15 cellular contexts compared by ENCODE assay signal in genomic region chr17:59328534-59329095, GRCh38. TPM values are rescaled to one million over a fixed set of nuclear protein-coding genes. Genes with fewer than 3 reads are reported as not detected.
A peak's percentile ranks its signal among the peaks of the same experiment; 100 is the strongest.
DNase-seq lines count a peak whose midpoint lies in the region; ATAC-seq, FAIRE-seq and TF ChIP-seq lines count a peak whose summit lies in the region.
"Had no signal": no experiment of that assay in that cellular context is flagged by ENCODE, and none has a peak within 500 bp of the region (broad histone marks: within the 10 kb centered on the region; RNA-seq: fewer than 3 reads in every experiment).

No MANE protein-coding gene starts in this region.

- no peak overlapping the region for H4K8ac ChIP-seq in H1 (ENCODE audit: extremely low read depth, insufficient read depth, low read length)

- no peak overlapping the region for H3K56ac ChIP-seq in H1 (replicated peaks; ENCODE audit: insufficient read length, low read depth, low read length)

- peaks cover 51% of the 10 kb centered on the region for H3K4me1 ChIP-seq in CD8-positive, alpha-beta T cell (ENCODE audit: insufficient read depth, low read length)
- H3K4me1 ChIP-seq in H1 (replicated peaks in 1 of 4; ENCODE audit: control insufficient read depth in 3 of 4, insufficient read depth in 4 of 4, low read length in 3 of 4): peaks cover 10 to 19% (median 14%) of the 10 kb centered on the region in 4 experiments; a peak in 6 of 7 replicates

- no peak overlapping the region for H3K4ac ChIP-seq in H1 (replicated peaks; ENCODE audit: insufficient read length, low read depth, low read length)

- H2AFZ ChIP-seq in H1 (ENCODE audit: low read length): peak overlapping the region; percentile 75; the same call in 1 of the 2 replicates

- no peak overlapping the region for H3K9ac ChIP-seq in H1 (replicated peaks in 1 of 4; ENCODE audit: extremely low read depth in 1 of 4, low read depth in 3 of 4, low read length in 3 of 4)

- no peak overlapping the region for H3K27ac ChIP-seq in CD8-positive, alpha-beta T cell (ENCODE audit: low read depth, low read length)
- no peak overlapping the region for H3K27ac ChIP-seq in H1 (ENCODE audit: low read depth, low read length)
- H3K27ac ChIP-seq: epithelial cell of prostate had no signal

- 86% methylated on average over 2 of the region's 2 CpGs; no CpG with 5 or more reads in 1 of the 2 experiments for WGBS in H1 (ENCODE audit: extremely low coverage in 1 of 2, insufficient coverage in 1 of 2, insufficient read length in 1 of 2, insufficient replicate concordance in 2 of 2, low coverage in 1 of 2, low lambda C conversion rate in 2 of 2, missing lambda C conversion rate in 1 of 2), 2 experiments

- H3K4me3 ChIP-seq in CD8-positive, alpha-beta T cell (ENCODE audit: low read depth, low read length): no peak overlapping the region
- no peak overlapping the region; a peak in 1 of 8 replicates for H3K4me3 ChIP-seq in H1 (ENCODE audit: extremely low read depth in 1 of 4, insufficient read depth in 2 of 4, low read depth in 3 of 4, low read length in 4 of 4)

- CTCF ChIA-PET in CD8-positive, alpha-beta T cell (lab: Charles Lee): interaction anchor here (0.7 to 13.7 kb wide), 23 partner anchors 9 to 193 kb away, joined by 3 to 175 read pairs (median 8); no protein-coding TSS in a partner anchor
- CTCF ChIA-PET in H1 (lab: Charles Lee; ENCODE audit: partially characterized antibody): interaction anchor here (0.7 to 10.4 kb wide), 16 partner anchors 9 to 419 kb away, joined by 3 to 104 read pairs (median 8); no protein-coding TSS in a partner anchor

- no peak overlapping the region; the same call in 1 of the 2 replicates for H2BK5ac ChIP-seq in H1 (ENCODE audit: low read depth, low read length)

- TF ChIP-seq POLR2A in H1 (IDR thresholded peaks at IDR 0.05; ENCODE audit: control extremely low read depth in 1 of 2, low read depth in 2 of 2, low read length in 2 of 2): no peak

- TF ChIP-seq RAD21 in H1 (IDR thresholded peaks at IDR 0.05 in 1 of 2, conservative IDR thresholded peaks at IDR 0.05 in 1 of 2; ENCODE audit: low read depth in 2 of 2, low read length in 2 of 2): no peak

- no peaks in the 10 kb centered on the region for H3K79me2 ChIP-seq in H1 (ENCODE audit: control insufficient read depth in 1 of 2, insufficient read depth in 2 of 2, low read length in 2 of 2)

- no peak overlapping the region for H3K4me3 Mint-ChIP-seq in CD8-positive, alpha-beta T cell
- H3K4me3 Mint-ChIP-seq in stimulated activated naive B cell treated with anti-CD40 and anti-IgM and Interleukin-4, amounts not matched to agents 10 μg/mL and 1 μg/mL and 100 μg/mL, for 72 hours: no peak overlapping the region
- H3K4me3 Mint-ChIP-seq: H9 had no signal

- peaks cover 0 to 4% of the 10 kb centered on the region in 2 experiments for H4K20me1 ChIP-seq in H1 (replicated peaks in 1 of 2; ENCODE audit: control insufficient read depth in 1 of 2, insufficient read depth in 2 of 2, low read length in 2 of 2)

- no peaks in the 10 kb centered on the region for H3K9me3 ChIP-seq in CD8-positive, alpha-beta T cell (ENCODE audit: low read length)
- no peaks in the 10 kb centered on the region for H3K9me3 ChIP-seq in H1 (ENCODE audit: insufficient read depth in 2 of 2, low read depth in 1 of 2, low read length in 1 of 2)

- intact Hi-C loops in CD8-positive, alpha-beta T cell (cut with DNase I, micrococcal nuclease): loop anchor here (1.0 to 5.0 kb wide), 5 partner anchors 17 to 239 kb away; partner anchors contain the start of gene DHX40 (in 1 of the 2)

- TF ChIP-seq EP300 in H1 (IDR thresholded peaks at IDR 0.05; ENCODE audit: borderline replicate concordance in 1 of 2, low read depth in 2 of 2, low read length in 2 of 2): no peak

- peaks cover 6% of the 10 kb centered on the region for H3K36me3 Mint-ChIP-seq in CD8-positive, alpha-beta T cell
- H3K36me3 Mint-ChIP-seq in stimulated activated naive B cell treated with anti-CD40 and anti-IgM and Interleukin-4, amounts not matched to agents 10 μg/mL and 1 μg/mL and 100 μg/mL, for 72 hours: no peaks in the 10 kb centered on the region

- POLR2A ChIA-PET in CD8-positive, alpha-beta T cell (lab: Charles Lee): interaction anchor here (0.8 to 1.5 kb wide), 5 partner anchors 14 to 113 kb away, joined by 3 to 4 read pairs (median 3); no protein-coding TSS in a partner anchor
- POLR2A ChIA-PET in H1 (lab: Charles Lee; ENCODE audit: partially characterized antibody): interaction anchor here (1.4 kb wide), 1 partner anchor 76 kb away, joined by 3 read pairs; no protein-coding TSS in a partner anchor

- no peak for ATAC-seq in CD8-positive, alpha-beta T cell
- no peak for ATAC-seq in stimulated activated naive B cell treated with anti-CD40 and anti-IgM and Interleukin-4, amounts not matched to agents 10 μg/mL and 1 μg/mL and 100 μg/mL, for 72 hours (replicated peaks)
- ATAC-seq: activated CD4-positive, CD25-positive, alpha-beta regulatory T cell treated with anti-CD3 and anti-CD28 coated beads, Interleukin-2, amount 50 U/mL, for 24 hours had no signal

- H3K27me3 ChIP-seq in CD8-positive, alpha-beta T cell (ENCODE audit: insufficient read depth, low read length): no peaks in the 10 kb centered on the region
- peaks cover 1 to 13% (median 9%) of the 10 kb centered on the region in 4 experiments; a peak in 6 of 7 replicates for H3K27me3 ChIP-seq in H1 (replicated peaks in 1 of 4; ENCODE audit: control insufficient read depth in 3 of 4, extremely low read depth in 1 of 4, insufficient read depth in 3 of 4, low read length in 3 of 4)

- H2BK20ac ChIP-seq in H1 (ENCODE audit: low read length): peak overlapping the region; percentile 9; the same call in 1 of the 2 replicates

- H2AK5ac ChIP-seq in H1 (ENCODE audit: low read depth, low read length): no peak overlapping the region

- H3K23me2 ChIP-seq in H1 (ENCODE audit: low read depth, low read length): peaks cover 9% of the 10 kb centered on the region

- no peaks in the 10 kb centered on the region for H3K36me3 ChIP-seq in CD8-positive, alpha-beta T cell (ENCODE audit: insufficient read depth, low read length)
- no peaks in the 10 kb centered on the region for H3K36me3 ChIP-seq in H1 (ENCODE audit: control insufficient read depth in 2 of 4, insufficient read depth in 4 of 4, low read length in 3 of 4)

- H3K9me3 Mint-ChIP-seq in CD8-positive, alpha-beta T cell: no peaks in the 10 kb centered on the region
- no peaks in the 10 kb centered on the region for H3K9me3 Mint-ChIP-seq in stimulated activated naive B cell treated with anti-CD40 and anti-IgM and Interleukin-4, amounts not matched to agents 10 μg/mL and 1 μg/mL and 100 μg/mL, for 72 hours
- H3K9me3 Mint-ChIP-seq: H9 had no signal

- no peak overlapping the region for H2BK12ac ChIP-seq in H1 (ENCODE audit: low read depth, low read length)

- H4K91ac ChIP-seq in H1 (replicated peaks; ENCODE audit: insufficient read length, low read length): no peak overlapping the region

- H3K4me2 ChIP-seq in H1 (ENCODE audit: insufficient read depth in 1 of 2, low read depth in 2 of 2, low read length in 2 of 2): no peak overlapping the region

- peak overlapping the region; percentile 87 for H3K27ac Mint-ChIP-seq in CD8-positive, alpha-beta T cell
- no peak overlapping the region for H3K27ac Mint-ChIP-seq in stimulated activated naive B cell treated with anti-CD40 and anti-IgM and Interleukin-4, amounts not matched to agents 10 μg/mL and 1 μg/mL and 100 μg/mL, for 72 hours

- H3K23ac ChIP-seq in H1 (ENCODE audit: insufficient read length): no peak overlapping the region

- no peaks in the 10 kb centered on the region for H3K27me3 Mint-ChIP-seq in CD8-positive, alpha-beta T cell (ENCODE audit: low read depth)
- no peaks in the 10 kb centered on the region for H3K27me3 Mint-ChIP-seq in stimulated activated naive B cell treated with anti-CD40 and anti-IgM and Interleukin-4, amounts not matched to agents 10 μg/mL and 1 μg/mL and 100 μg/mL, for 72 hours

- H2BK120ac ChIP-seq in H1 (replicated peaks; ENCODE audit: low read depth, low read length): peak overlapping the region; percentile 28

- peaks cover 57% of the 10 kb centered on the region for H3K4me1 Mint-ChIP-seq in CD8-positive, alpha-beta T cell (ENCODE audit: low read depth)
- peaks cover 19 to 43% of the 10 kb centered on the region in 2 donors for H3K4me1 Mint-ChIP-seq in stimulated activated naive B cell treated with anti-CD40 and anti-IgM and Interleukin-4, amounts not matched to agents 10 μg/mL and 1 μg/mL and 100 μg/mL, for 72 hours

- H3K18ac ChIP-seq in H1 (ENCODE audit: extremely low read depth, low read length): peak overlapping the region; percentile 32; the same call in 1 of the 2 replicates

- DNase-seq in CD8-positive, alpha-beta T cell: no peak
- DNase-seq in NCI-H2171 treated with DMSO at 0.1 percent for 48 hours (lab: John Stamatoyannopoulos, UW) (peak; percentile 98), H1 (ENCODE audit: low read depth in 1 of 2, low spot score in 2 of 2) (no peak), pons (ENCODE audit: low spot score) (peak; percentile 25), EL (no peak), putamen (ENCODE audit: low spot score) (no peak), GM03348 (ENCODE audit: low spot score) (no peak)
- no peak for DNase-seq in stimulated activated naive B cell treated with anti-CD40 and anti-IgM and Interleukin-4, amounts not matched to agents 10 μg/mL and 1 μg/mL and 100 μg/mL, for 72 hours
- DNase-seq: activated naive CD4-positive, alpha-beta T cell treated with anti-CD3 and anti-CD28 coated beads, Interleukin-2, amount 50 U/mL, for 16 hours; DMS153; H9; islet precursor cell; NCI-H1105 had no signal

- no peak overlapping the region for H2BK15ac ChIP-seq in H1 (ENCODE audit: low read length)

- H3K14ac ChIP-seq in H1 (ENCODE audit: insufficient read length): no peak overlapping the region

- H3K79me1 ChIP-seq in H1 (ENCODE audit: low read depth, low read length): no peaks in the 10 kb centered on the region

- TF ChIP-seq CTCF in CD8-positive, alpha-beta T cell (IDR thresholded peaks at IDR 0.05): no peak
- TF ChIP-seq CTCF in H1 (IDR thresholded peaks at IDR 0.05; ENCODE audit: control extremely low read depth in 1 of 3, insufficient read depth in 1 of 3, low read depth in 1 of 3, low read length in 3 of 3): no peak

- FAIRE-seq in H1 (lab: Jason Lieb, UNC): no peak

- H4K5ac ChIP-seq in H1 (ENCODE audit: insufficient read length, low read depth, low read length): no peak overlapping the region

TF ChIP-seq in H1, 55 proteins besides CTCF, POLR2A, EP300 and RAD21 (continues in another document):
- TF ChIP-seq SIRT6 (IDR thresholded peaks at IDR 0.05; ENCODE audit: low read length) (no peak), KDM1A (IDR thresholded peaks at IDR 0.05; ENCODE audit: borderline replicate concordance, low read length) (no peak)

RNA-seq across cellular contexts. Expression of gene YPEL2, which starts 2.8 kb away (rescaled TPM):
- total RNA-seq in CD8-positive, alpha-beta T cell: 10 to 100 TPM; 48.7 to 54.4 TPM
- total RNA-seq in H1 (2021; fragmentation: NEBNext Ultra II Directional; extraction: Animal tissue kit (Norgen Biotek cat#: 25700)): 3.2 and 3.5 TPM in 2 replicates
- 1.4 and 1.6 TPM in 2 replicates for polyA plus RNA-seq in H1 (2011; rRNA removed)
- polyA plus RNA-seq in H1 (2011; cell fraction: cytosol; rRNA removed): 2.1 TPM
- polyA plus RNA-seq in H1 (2011; cell fraction: nucleus; rRNA removed): 2.4 TPM
- polyA plus RNA-seq in H1 (2012, experiment 1 of 2): 1.8 to 2.8 TPM (median 2.2 TPM) in 4 replicates
- 0.28 TPM for polyA plus RNA-seq in H1 (2012, experiment 2 of 2)
- 1.1 TPM for polyA plus RNA-seq in H1 (2013, experiment 1 of 2)
- polyA plus RNA-seq in H1 (2013, experiment 2 of 2): 1.3 TPM
- 6.0 and 6.5 TPM in 2 replicates for polyA minus RNA-seq in H1 (2011; rRNA and poly(A)+ RNA removed)
- polyA minus RNA-seq in H1 (2011; cell fraction: cytosol; rRNA and poly(A)+ RNA removed): 4.3 TPM
- polyA minus RNA-seq in H1 (2011; cell fraction: nucleus; rRNA and poly(A)+ RNA removed): 5.6 TPM

Comparison
In these comparisons a context has a peak if more than half of its experiments do, and no peak if none do; other contexts are left out.
1. DNase-seq: peak in NCI-H2171 treated with DMSO at 0.1 percent for 48 hours (single experiment) and pons (single experiment); none in CD8-positive, alpha-beta T cell (0 of 7), H1 (0 of 2), EL (single experiment), putamen (single experiment), GM03348 (single experiment) and stimulated activated naive B cell treated with anti-CD40 and anti-IgM and Interleukin-4, amounts not matched to agents 10 μg/mL and 1 μg/mL and 100 μg/mL, for 72 hours (single experiment).
2. RNA of gene YPEL2, which starts 2.8 kb away (total RNA-seq): 48.7 to 54.4 TPM in CD8-positive, alpha-beta T cell; 3.2 to 3.5 TPM in H1; every median in the first group is over 10 times any median in the second.